14 cellular contexts compared by ENCODE assay signal in genomic region chr9:109349431-109349846, GRCh38. TPM values are rescaled to one million over a fixed set of nuclear protein-coding genes. Genes with fewer than 3 reads are reported as not detected.
DNase-seq lines count a peak whose midpoint lies in the region; ATAC-seq and TF ChIP-seq lines count a peak whose summit lies in the region.
"Had no signal": no experiment of that assay in that cellular context is flagged by ENCODE, and none has a peak within 500 bp of the region (broad histone marks: within the 10 kb centered on the region; RNA-seq: fewer than 3 reads in every experiment).

No MANE protein-coding gene starts in this region.

- H3K36me3 Mint-ChIP-seq in activated naive CD4-positive, alpha-beta T cell treated with anti-CD3 and anti-CD28 coated beads, Interleukin-2, amount 10 ng/mL, durations not matched to agents 7 days and 5 days: no peaks in the 10 kb centered on the region

- peaks cover 11% of the 10 kb centered on the region for H3K27me3 Mint-ChIP-seq in activated naive CD4-positive, alpha-beta T cell treated with anti-CD3 and anti-CD28 coated beads, Interleukin-2, amount 10 ng/mL, durations not matched to agents 7 days and 5 days

- H3K9me3 ChIP-seq in left lung: no peaks in the 10 kb centered on the region
- H3K9me3 ChIP-seq: tibial artery had no signal

- no peak overlapping the region for H3K27ac Mint-ChIP-seq in activated naive CD4-positive, alpha-beta T cell treated with anti-CD3 and anti-CD28 coated beads, Interleukin-2, amount 10 ng/mL, durations not matched to agents 7 days and 5 days
- H3K27ac Mint-ChIP-seq: activated T-cell treated with anti-CD3 and anti-CD28 coated beads, Interleukin-2, amount 50 U/mL, for 72 hours; effector memory CD8-positive, alpha-beta T cell had no signal

- intact Hi-C loops in left lung (cut with DNase I): no loop called here

- ATAC-seq in left lung (peak; percentile 81), HG03135 (IDR thresholded peaks at IDR 0.05; ENCODE audit: unreplicated experiment) (no peak)
- ATAC-seq: activated T-cell treated with anti-CD3 and anti-CD28 coated beads, Interleukin-2, amount 50 U/mL, for 72 hours; effector memory CD8-positive, alpha-beta T cell had no signal

- H3K27ac ChIP-seq in left lung: peak overlapping the region in 1 of 2 donors; percentile 26
- H3K27ac ChIP-seq: tibial artery had no signal

- no peak for TF ChIP-seq CTCF in BJ (IDR thresholded peaks at IDR 0.05; ENCODE audit: insufficient read depth, low read depth, low read length)
- TF ChIP-seq CTCF in left lung (IDR thresholded peaks at IDR 0.05): no peak

- H3K4me3 Mint-ChIP-seq in activated naive CD4-positive, alpha-beta T cell treated with anti-CD3 and anti-CD28 coated beads, Interleukin-2, amount 10 ng/mL, durations not matched to agents 7 days and 5 days: no peak overlapping the region
- H3K4me3 Mint-ChIP-seq: activated T-cell treated with anti-CD3 and anti-CD28 coated beads, Interleukin-2, amount 50 U/mL, for 72 hours; effector memory CD8-positive, alpha-beta T cell had no signal

- H3K36me3 ChIP-seq in BJ (ENCODE audit: control insufficient read depth, insufficient read depth, low read length) (no peaks in the 10 kb centered on the region), left lung (no peaks in the 10 kb centered on the region)
- H3K36me3 ChIP-seq: tibial artery had no signal

- CTCF ChIA-PET in BJ (lab: Yijun Ruan, JAX): interaction anchor here (0.6 kb wide), 1 partner anchor 167 kb away, joined by 3 read pairs; no protein-coding TSS in a partner anchor
- CTCF ChIA-PET in activated naive CD4-positive, alpha-beta T cell treated with anti-CD3 and anti-CD28 coated beads, Interleukin-2, amount 10 ng/mL, durations not matched to agents 7 days and 5 days (lab: Charles Lee): no interaction called here

- POLR2A ChIA-PET in BJ (lab: Charles Lee): interaction anchor here (0.5 kb wide), 2 partner anchors 176 to 831 kb away, joined by 3 to 6 read pairs; no protein-coding TSS in a partner anchor

- no peaks in the 10 kb centered on the region for H3K4me1 Mint-ChIP-seq in activated naive CD4-positive, alpha-beta T cell treated with anti-CD3 and anti-CD28 coated beads, Interleukin-2, amount 10 ng/mL, durations not matched to agents 7 days and 5 days

- DNase-seq in BJ (ENCODE audit: low read depth) (peak; percentile 84), NCI-H1105 (lab: John Stamatoyannopoulos, UW) (peak; percentile 80), astrocyte of the hippocampus (ENCODE audit: low read depth, low spot score) (peak; percentile 94), left lung (no peak), dermis blood vessel endothelial cell (no peak), HK-2 (ENCODE audit: unreplicated experiment) (no peak)
- no peak for DNase-seq in activated naive CD4-positive, alpha-beta T cell treated with anti-CD3 and anti-CD28 coated beads, Interleukin-2, amount 10 ng/mL, durations not matched to agents 7 days and 5 days
- DNase-seq: activated T-cell treated with anti-CD3 and anti-CD28 coated beads, Interleukin-2, amount 50 U/mL, for 72 hours; effector memory CD8-positive, alpha-beta T cell; NCI-H2081 treated with DMSO at 0.1 percent for 48 hours; stimulated activated CD4-positive, alpha-beta T cell treated with anti-CD3 and anti-CD28 coated beads, Interleukin-2, amount 100 ng/mL, for 48 hours; tibial artery had no signal

- H3K4me3 ChIP-seq in BJ (ENCODE audit: low read depth, low read length) (no peak overlapping the region), left lung (no peak overlapping the region)
- H3K4me3 ChIP-seq: tibial artery had no signal

- no peaks in the 10 kb centered on the region for H3K9me3 Mint-ChIP-seq in activated naive CD4-positive, alpha-beta T cell treated with anti-CD3 and anti-CD28 coated beads, Interleukin-2, amount 10 ng/mL, durations not matched to agents 7 days and 5 days
- H3K9me3 Mint-ChIP-seq: activated T-cell treated with anti-CD3 and anti-CD28 coated beads, Interleukin-2, amount 50 U/mL, for 72 hours; effector memory CD8-positive, alpha-beta T cell had no signal

- peaks cover 3 to 9% of the 10 kb centered on the region in 2 donors for H3K4me1 ChIP-seq in left lung
- H3K4me1 ChIP-seq: tibial artery had no signal

- peaks cover 7% of the 10 kb centered on the region for H3K27me3 ChIP-seq in BJ (ENCODE audit: control insufficient read depth, insufficient read depth, low read length)
- H3K27me3 ChIP-seq in left lung: no peaks in the 10 kb centered on the region

RNA-seq across cellular contexts. Expression of gene EPB41L4B, which starts 28.6 kb away (rescaled TPM):
- polyA plus RNA-seq in BJ (2011; rRNA removed): 0.21 and 0.48 TPM in 2 replicates
- 0.15 and 0.33 TPM in 2 replicates for polyA minus RNA-seq in BJ (2011; rRNA and poly(A)+ RNA removed)
- total RNA-seq in left lung (10 to 100 TPM; 11.6 to 17.7 TPM), dermis blood vessel endothelial cell (0.34 and 0.79 TPM in 2 replicates)
- total RNA-seq: mononuclear cell had no signal

Comparison
In these comparisons a context has a peak if more than half of its experiments do, and no peak if none do; other contexts are left out.
1. DNase-seq: peak in BJ (single experiment), NCI-H1105 (single experiment) and astrocyte of the hippocampus (single experiment); none in left lung (0 of 2), dermis blood vessel endothelial cell (single experiment), activated naive CD4-positive, alpha-beta T cell treated with anti-CD3 and anti-CD28 coated beads, Interleukin-2, amount 10 ng/mL, durations not matched to agents 7 days and 5 days (single experiment) and HK-2 (single experiment).